In genomic region chr19:2423913-2424685, GRCh38 we compare ENCODE assay signal across 27 cellular contexts. TPM values are rescaled to one million over a fixed set of nuclear protein-coding genes. Genes with fewer than 3 reads are reported as not detected.
DNase-seq lines count a peak whose midpoint lies in the region; ATAC-seq and TF ChIP-seq lines count a peak whose summit lies in the region.
"Had no signal": no experiment of that assay in that cellular context is flagged by ENCODE, and none has a peak within 500 bp of the region (broad histone marks: within the 10 kb centered on the region; RNA-seq: fewer than 3 reads in every experiment).

No MANE protein-coding gene starts in this region.

- DNase-seq in left ventricle myocardium inferior (no peak), left cardiac atrium (no peak), body of pancreas (peak in 2 of 4 donors; percentile 24 to 34), KG1 (lab: John Stamatoyannopoulos, UW) (no peak), HK-2 (ENCODE audit: unreplicated experiment) (no peak)
- no peak for DNase-seq in activated CD4-positive, alpha-beta T cell treated with anti-CD3 and anti-CD28 coated beads for 4 hours
- DNase-seq: activated naive CD8-positive, alpha-beta T cell treated with anti-CD3 and anti-CD28 coated beads, Interleukin-2, amount 50 U/mL, for 24 hours; effector memory CD4-positive, alpha-beta T cell; foreskin melanocyte; HFFc6; hippocampal formation; mammary epithelial cell; naive B cell; NCI-H1105 treated with DMSO at 0.1 percent for 48 hours; NCI-H2029 treated with DMSO at 0.1 percent for 48 hours; NCI-H345; NCI-H82; SJCRH30; stimulated activated CD4-positive, alpha-beta T cell treated with anti-CD3 and anti-CD28 coated beads, Interleukin-4, amount 100 ng/mL, for 1 hour; stimulated activated naive CD4-positive, alpha-beta T cell treated with Interleukin-2 at 50 U/mL for 16 hours; T-helper 1 cell had no signal

- ATAC-seq in left cardiac atrium: no peak
- ATAC-seq in body of pancreas: no peak
- ATAC-seq in GM21717 (IDR thresholded peaks at IDR 0.05; ENCODE audit: unreplicated experiment): no peak
- ATAC-seq: activated naive CD8-positive, alpha-beta T cell treated with anti-CD3 and anti-CD28 coated beads, Interleukin-2, amount 50 U/mL, for 24 hours; activated T-helper 17 cell treated with anti-CD3 and anti-CD28 coated beads, Interleukin-2, amount 50 U/mL, for 72 hours; esophagus mucosa had no signal

- H3K9me3 ChIP-seq in left ventricle myocardium inferior (replicated peaks): no peaks in the 10 kb centered on the region
- no peaks in the 10 kb centered on the region for H3K9me3 ChIP-seq in body of pancreas
- no peaks in the 10 kb centered on the region for H3K9me3 ChIP-seq in mesodermal cell (ENCODE audit: control insufficient read depth, low read length)
- H3K9me3 ChIP-seq: SJCRH30, thoracic aorta had no signal

- H3K4me1 ChIP-seq in left ventricle myocardium inferior (peaks cover 64% of the 10 kb centered on the region), body of pancreas (peaks cover 62% of the 10 kb centered on the region), mesodermal cell (ENCODE audit: control insufficient read depth, insufficient read depth, low read length, poor library complexity, severe bottlenecking) (peaks cover 27% of the 10 kb centered on the region)

- intact Hi-C loops in left ventricle myocardium inferior (cut with micrococcal nuclease) (no loop called here), left cardiac atrium (cut with DNase I) (no loop called here), body of pancreas (cut with DNase I) (no loop called here)

- H3K36me3 ChIP-seq in left ventricle myocardium inferior (peaks cover 15% of the 10 kb centered on the region), body of pancreas (replicated peaks in 1 of 2; ENCODE audit: insufficient read depth in 1 of 2, low read depth in 2 of 2) (no peaks in the 10 kb centered on the region), mesodermal cell (ENCODE audit: control insufficient read depth, insufficient read depth, low read length) (peaks cover 21% of the 10 kb centered on the region)
- H3K36me3 ChIP-seq: SJCRH30 had no signal

- 52 to 75% methylated on average over 5 to 37 of the region's 46 CpGs for WGBS in body of pancreas, 2 donors
- 93 to 94% methylated on average over 25 to 37 of the region's 46 CpGs for WGBS in mesodermal cell (ENCODE audit: insufficient coverage in 2 of 2), 2 experiments

- H3K27me3 ChIP-seq in left ventricle myocardium inferior (ENCODE audit: low read depth) (no peaks in the 10 kb centered on the region), body of pancreas (no peaks in the 10 kb centered on the region)
- H3K27me3 ChIP-seq: SJCRH30 had no signal

- peak in 1 of 3 donors; percentile 18 for TF ChIP-seq POLR2A in body of pancreas (IDR thresholded peaks at IDR 0.05)

- H3K27ac ChIP-seq in left ventricle myocardium inferior (replicated peaks) (peak overlapping the region; percentile 63), body of pancreas (peak overlapping the region; percentile 39 to 99 (median 80)), mesodermal cell (ENCODE audit: low read depth, low read length, severe bottlenecking) (no peak overlapping the region)
- H3K27ac ChIP-seq: 22Rv1, SJCRH30, thoracic aorta had no signal

- H3K4me3 ChIP-seq in left ventricle myocardium inferior: no peak overlapping the region
- H3K4me3 ChIP-seq in body of pancreas: peak overlapping the region in 1 of 2 donors; percentile 3
- peak overlapping the region; percentile 97 for H3K4me3 ChIP-seq in mesodermal cell (ENCODE audit: extremely low read depth, insufficient read depth, low read length, poor library complexity, severe bottlenecking)
- H3K4me3 ChIP-seq: SJCRH30 had no signal

- TF ChIP-seq CTCF in left ventricle myocardium inferior (IDR thresholded peaks at IDR 0.05; ENCODE audit: borderline replicate concordance) (no peak), body of pancreas (IDR thresholded peaks at IDR 0.05) (no peak)

RNA-seq across cellular contexts. Expression of gene TIMM13, which starts 3.3 kb away (rescaled TPM):
- 87.7 TPM for total RNA-seq in left ventricle myocardium inferior
- total RNA-seq in left cardiac atrium: 10 to 100 TPM; 76.8 to 78.7 TPM
- total RNA-seq in body of pancreas: 10 to 100 TPM; 16.3 to 36.6 TPM
- 96.2 TPM for polyA plus RNA-seq in mesodermal cell (2013, experiment 1 of 2)
- 71.7 TPM for polyA plus RNA-seq in mesodermal cell (2013, experiment 2 of 2)

RNA-seq across cellular contexts. Expression of gene LMNB2, which starts 32.7 kb away (rescaled TPM):
- total RNA-seq in left ventricle myocardium inferior (11.0 TPM), left cardiac atrium (10 to 100 TPM; 19.5 to 20.6 TPM), body of pancreas (10 to 100 TPM; 11.7 to 30.0 TPM)
- 83.7 TPM for polyA plus RNA-seq in mesodermal cell (2013, experiment 1 of 2)
- polyA plus RNA-seq in mesodermal cell (2013, experiment 2 of 2): 74.4 TPM

RNA-seq across cellular contexts. Expression of gene GADD45B, which starts 51.8 kb away (rescaled TPM):
- total RNA-seq in left ventricle myocardium inferior (34.3 TPM), left cardiac atrium (100 to 1,000 TPM in 1 of 2 donors, 10 to 100 TPM in 1; 64.0 to 189 TPM), body of pancreas (10 to 100 TPM; 68.0 to 84.7 TPM)
- 28.2 TPM for polyA plus RNA-seq in mesodermal cell (2013, experiment 1 of 2)
- 27.5 TPM for polyA plus RNA-seq in mesodermal cell (2013, experiment 2 of 2)
